26 cellular contexts compared by ENCODE assay signal in the genomic region with DNA sequence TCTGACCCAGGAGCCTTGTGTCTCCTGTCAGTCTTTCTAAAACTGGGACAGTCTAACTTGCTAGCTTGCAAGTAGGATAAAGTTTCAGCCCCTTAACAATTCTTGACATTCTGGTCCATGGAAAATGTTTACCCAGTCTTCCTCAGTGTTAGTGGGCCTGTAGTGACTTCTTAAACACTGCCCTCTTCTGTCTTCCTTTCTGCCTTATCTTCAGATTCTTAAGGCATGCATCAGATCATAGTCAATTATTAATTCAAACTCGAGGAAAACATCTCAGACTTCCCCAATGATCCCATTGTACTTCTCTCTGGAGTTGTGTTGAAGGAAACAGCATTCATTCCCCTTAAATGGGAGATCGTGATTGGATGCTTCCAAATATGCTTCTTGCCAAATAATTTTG.
DNase-seq lines count a peak whose midpoint lies in the region; ATAC-seq, FAIRE-seq and TF ChIP-seq lines count a peak whose summit lies in the region.
"Had no signal": no experiment of that assay in that cellular context is flagged by ENCODE, and none has a peak within 500 bp of the region (broad histone marks: within the 10 kb centered on the region; RNA-seq: fewer than 3 reads in every experiment).

No MANE protein-coding gene starts in this region.

- ATAC-seq in HG03460 (IDR thresholded peaks at IDR 0.05; ENCODE audit: unreplicated experiment) (no peak), GM19395 (IDR thresholded peaks at IDR 0.05; ENCODE audit: unreplicated experiment) (no peak)
- ATAC-seq: activated T-cell treated with anti-CD3 and anti-CD28 coated beads, Interleukin-2, amount 50 U/mL, for 72 hours; effector memory CD8-positive, alpha-beta T cell; HepG2; left cardiac atrium; psoas muscle; T-helper 17 cell; upper lobe of right lung had no signal

- H3K27ac ChIP-seq in left ventricle myocardium inferior (replicated peaks), result no peak overlapping the region
- H3K27ac ChIP-seq: colonic mucosa, psoas muscle, upper lobe of right lung had no signal

- peak; percentile 41 for DNase-seq in Caki2 (ENCODE audit: low read depth)
- DNase-seq in NAMALWA (ENCODE audit: low spot score), result peak; percentile 2
- peak; percentile 52 for DNase-seq in epithelial cell of proximal tubule (ENCODE audit: low read depth)
- DNase-seq in myocyte (ENCODE audit: low read depth), result peak; percentile 26
- DNase-seq in left ventricle myocardium inferior, result no peak
- no peak for DNase-seq in urothelium cell line (ENCODE audit: low spot score)
- DNase-seq: activated CD4-positive, alpha-beta T cell treated with anti-CD3 and anti-CD28 coated beads, Interleukin-2, amount 10 ng/mL, durations not matched to agents 24 days and 14 days; activated naive CD4-positive, alpha-beta T cell treated with Interleukin-2 at 50 U/mL for 16 hours; activated T-cell treated with anti-CD3 and anti-CD28 coated beads, Interleukin-2, amount 50 U/mL, for 72 hours; amniotic stem cell; C1 segment of cervical spinal cord; colonic mucosa; effector memory CD8-positive, alpha-beta T cell; H9; left cardiac atrium; mesenchymal stem cell; NCI-H1417 treated with DMSO at 0.1 percent for 48 hours; NCI-H2107; NCI-H526; psoas muscle; RPMI8226; T-helper 17 cell; upper lobe of right lung had no signal

- intact Hi-C loops in left ventricle myocardium inferior (cut with micrococcal nuclease), result no loop called here

- no peak overlapping the region for H3K4me3 ChIP-seq in epithelial cell of proximal tubule (ENCODE audit: low read depth, low read length)
- no peak overlapping the region for H3K4me3 ChIP-seq in left ventricle myocardium inferior
- H3K4me3 ChIP-seq: colonic mucosa, psoas muscle, upper lobe of right lung had no signal

- H3K36me3 ChIP-seq in left ventricle myocardium inferior, result no peaks in the 10 kb centered on the region
- H3K36me3 ChIP-seq: colonic mucosa, upper lobe of right lung had no signal

- H3K4me1 ChIP-seq in left ventricle myocardium inferior, result peaks cover 2% of the 10 kb centered on the region
- H3K4me1 ChIP-seq: colonic mucosa, psoas muscle, upper lobe of right lung had no signal

- in situ Hi-C loops in Caki2 (cut with HindIII; ENCODE audit: low pct_unique_long_range_greater_than_20kb, low sequenced_read_pairs), result no loop called here

- H3K27me3 ChIP-seq in left ventricle myocardium inferior (ENCODE audit: low read depth), result no peaks in the 10 kb centered on the region
- H3K27me3 ChIP-seq: colonic mucosa, upper lobe of right lung had no signal

- H3K9me3 ChIP-seq in left ventricle myocardium inferior (replicated peaks), result no peaks in the 10 kb centered on the region
- H3K9me3 ChIP-seq: colonic mucosa, psoas muscle, upper lobe of right lung had no signal

- TF ChIP-seq CTCF in epithelial cell of proximal tubule (conservative IDR thresholded peaks at IDR 0.05; ENCODE audit: low read depth, low read length) (peak; percentile 38), left ventricle myocardium inferior (IDR thresholded peaks at IDR 0.05; ENCODE audit: borderline replicate concordance) (no peak)

- no peak for FAIRE-seq in urothelium cell line (lab: Jason Lieb, UNC)
- FAIRE-seq: HepG2 had no signal

Comparison
In these comparisons a context has a peak if more than half of its experiments do, and no peak if none do; other contexts are left out.
1. DNase-seq: peak in Caki2 (single experiment), NAMALWA (single experiment), epithelial cell of proximal tubule (single experiment) and myocyte (single experiment); none in left ventricle myocardium inferior (single experiment) and urothelium cell line (single experiment).